1 cellular context compared by ENCODE assay signal in the genomic region with DNA sequence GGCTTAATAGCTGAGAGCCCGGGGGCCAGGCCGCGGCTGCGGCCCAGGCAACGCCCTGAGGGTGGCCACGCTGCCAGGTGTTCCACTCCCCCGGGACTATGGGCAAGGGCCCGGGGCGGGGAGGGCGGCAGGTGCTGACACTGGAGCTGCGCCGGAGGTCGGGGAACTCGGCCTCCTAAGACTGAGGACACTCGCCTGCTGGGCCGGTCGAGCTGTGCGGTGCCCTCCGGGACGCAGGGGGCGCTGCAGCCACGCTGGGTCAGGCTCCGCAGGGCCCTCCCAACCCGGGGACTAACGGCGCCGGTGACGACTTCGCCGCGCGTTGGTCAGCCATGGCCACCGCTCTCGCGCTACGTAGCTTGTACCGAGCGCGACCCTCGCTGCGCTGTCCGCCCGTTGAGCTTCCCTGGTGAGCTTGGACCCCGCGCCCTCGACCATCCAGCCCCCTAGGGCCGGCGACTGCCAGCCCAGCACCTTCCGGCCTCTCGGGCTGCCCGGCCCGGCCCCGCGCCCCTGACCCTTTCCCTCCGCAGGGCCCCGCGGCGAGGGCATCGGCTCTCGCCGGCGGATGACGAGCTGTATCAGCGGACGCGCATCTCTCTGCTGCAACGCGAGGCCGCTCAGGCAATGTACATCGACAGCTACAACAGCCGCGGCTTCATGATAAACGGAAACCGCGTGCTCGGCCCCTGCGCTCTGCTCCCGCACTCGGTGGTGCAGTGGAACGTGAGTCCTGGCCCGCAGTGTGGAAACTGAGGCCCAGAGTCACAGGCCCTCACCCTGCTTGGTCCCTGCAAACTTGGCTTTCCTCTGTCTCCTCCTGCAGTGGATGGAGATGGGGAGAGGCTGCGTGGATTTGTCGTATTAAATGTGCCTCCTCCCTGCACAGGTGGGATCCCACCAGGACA.
TF ChIP-seq lines count a peak whose summit lies in the region.

A gene with protein sequence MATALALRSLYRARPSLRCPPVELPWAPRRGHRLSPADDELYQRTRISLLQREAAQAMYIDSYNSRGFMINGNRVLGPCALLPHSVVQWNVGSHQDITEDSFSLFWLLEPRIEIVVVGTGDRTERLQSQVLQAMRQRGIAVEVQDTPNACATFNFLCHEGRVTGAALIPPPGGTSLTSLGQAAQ (plus strand): TSS at position 309 of the 908 bp plus-strand sequence. CDS start 24 bp downstream, at position 333.

TF ChIP-seq in K562, 482 proteins besides CTCF, POLR2A, EP300 and RAD21 (continued from another document and continues in another):
- TF ChIP-seq YBX1 (IDR thresholded peaks at IDR 0.05) (no peak), TSC22D4 (tag; IDR thresholded peaks at IDR 0.05) (no peak), NONO (IDR thresholded peaks at IDR 0.05; ENCODE audit: low read depth in 2 of 2, low read length in 1 of 2) (peak in 1 of 2 experiments; percentile 71; a peak in 3 of 4 replicates), NR4A1 (CRISPR knock-in tag; IDR thresholded peaks at IDR 0.05) (no peak), NR4A1 (tag; IDR thresholded peaks at IDR 0.05) (no peak), NCOA1 (IDR thresholded peaks at IDR 0.05; ENCODE audit: low read depth) (no peak; the same call in 1 of the 2 replicates), BRD9 (IDR thresholded peaks at IDR 0.05; ENCODE audit: low read depth, partially characterized antibody) (peak; percentile 23), GTF2F1 (IDR thresholded peaks at IDR 0.05; ENCODE audit: low read depth, low read length) (peak; percentile 43; the same call in 1 of the 2 replicates), KLF1 (tag; IDR thresholded peaks at IDR 0.05) (0 out of 2 replicates have a peak, but pooled peaks have one; percentile 5), PTBP1 (IDR thresholded peaks at IDR 0.05; ENCODE audit: low read depth, low read length) (no peak), ZNF436 (CRISPR knock-in tag; IDR thresholded peaks at IDR 0.05) (no peak), CEBPB (tag; IDR thresholded peaks at IDR 0.05) (no peak), HSF4 (CRISPR knock-in tag; IDR thresholded peaks at IDR 0.05; ENCODE audit: borderline replicate concordance) (no peak), HDAC1 (IDR thresholded peaks at IDR 0.05) (0 out of 4 replicates have a peak, but pooled peaks of 1 of the 2 experiments have one; percentile 48), CTBP1 (IDR thresholded peaks at IDR 0.05; ENCODE audit: borderline replicate concordance) (peak; percentile 36; the same call in 1 of the 2 replicates), CREB1 (IDR thresholded peaks at IDR 0.05) (peak; percentile 61), CREB1 (CRISPR knock-in tag; IDR thresholded peaks at IDR 0.05) (peak; percentile 47; the same call in 1 of the 2 replicates), NR2F6 (CRISPR knock-in tag; IDR thresholded peaks at IDR 0.05) (no peak), ZBED1 (IDR thresholded peaks at IDR 0.05) (no peak), ZBTB7A (IDR thresholded peaks at IDR 0.05; ENCODE audit: borderline replicate concordance, control insufficient read depth, low read depth, low read length) (peak; percentile 51; the same call in 1 of the 2 replicates), XRCC3 (IDR thresholded peaks at IDR 0.05) (no peak), PRMT5 (CRISPR knock-in tag; IDR thresholded peaks at IDR 0.05) (no peak), HMGN3 (IDR thresholded peaks at IDR 0.05; ENCODE audit: borderline replicate concordance, extremely low read depth, insufficient read length, low read depth, low read length) (peak; percentile 56), CAMTA2 (CRISPR knock-in tag; conservative IDR thresholded peaks at IDR 0.05) (no peak), NELFE (IDR thresholded peaks at IDR 0.05; ENCODE audit: insufficient read depth, insufficient read length) (no peak), ZNF589 (CRISPR knock-in tag; IDR thresholded peaks at IDR 0.05; ENCODE audit: low read depth) (no peak), LCOR (CRISPR knock-in tag; IDR thresholded peaks at IDR 0.05) (no peak), POLR2AphosphoS2 (IDR thresholded peaks at IDR 0.05; ENCODE audit: low read length) (peak; percentile 6; the same call in 1 of the 2 replicates), ZNF445 (CRISPR knock-in tag; IDR thresholded peaks at IDR 0.05; ENCODE audit: low read depth) (no peak), COPS2 (conservative IDR thresholded peaks at IDR 0.05) (no peak), ZNF695 (CRISPR knock-in tag; IDR thresholded peaks at IDR 0.05) (no peak), ETV5 (CRISPR knock-in tag; IDR thresholded peaks at IDR 0.05; ENCODE audit: low read depth) (no peak), ZFP36 (IDR thresholded peaks at IDR 0.05; ENCODE audit: low read depth, low read length, partially characterized antibody) (no peak), SIN3A (IDR thresholded peaks at IDR 0.05; ENCODE audit: borderline replicate concordance in 2 of 2, control insufficient read depth in 1 of 2, low read depth in 2 of 2, low read length in 2 of 2) (peak; percentile 15 to 33; a peak in 1 of 4 replicates), ATF7 (IDR thresholded peaks at IDR 0.05) (peak; percentile 84), ZNF232 (CRISPR knock-in tag; IDR thresholded peaks at IDR 0.05) (0 out of 2 replicates have a peak, but pooled peaks have one; percentile 14), SETDB1 (IDR thresholded peaks at IDR 0.05; ENCODE audit: low read length) (no peak), MYBL2 (IDR thresholded peaks at IDR 0.05; ENCODE audit: low read depth) (no peak), MYBL2 (CRISPR knock-in tag; IDR thresholded peaks at IDR 0.05; ENCODE audit: borderline replicate concordance) (no peak)
- TF ChIP-seq, protein P1, sequence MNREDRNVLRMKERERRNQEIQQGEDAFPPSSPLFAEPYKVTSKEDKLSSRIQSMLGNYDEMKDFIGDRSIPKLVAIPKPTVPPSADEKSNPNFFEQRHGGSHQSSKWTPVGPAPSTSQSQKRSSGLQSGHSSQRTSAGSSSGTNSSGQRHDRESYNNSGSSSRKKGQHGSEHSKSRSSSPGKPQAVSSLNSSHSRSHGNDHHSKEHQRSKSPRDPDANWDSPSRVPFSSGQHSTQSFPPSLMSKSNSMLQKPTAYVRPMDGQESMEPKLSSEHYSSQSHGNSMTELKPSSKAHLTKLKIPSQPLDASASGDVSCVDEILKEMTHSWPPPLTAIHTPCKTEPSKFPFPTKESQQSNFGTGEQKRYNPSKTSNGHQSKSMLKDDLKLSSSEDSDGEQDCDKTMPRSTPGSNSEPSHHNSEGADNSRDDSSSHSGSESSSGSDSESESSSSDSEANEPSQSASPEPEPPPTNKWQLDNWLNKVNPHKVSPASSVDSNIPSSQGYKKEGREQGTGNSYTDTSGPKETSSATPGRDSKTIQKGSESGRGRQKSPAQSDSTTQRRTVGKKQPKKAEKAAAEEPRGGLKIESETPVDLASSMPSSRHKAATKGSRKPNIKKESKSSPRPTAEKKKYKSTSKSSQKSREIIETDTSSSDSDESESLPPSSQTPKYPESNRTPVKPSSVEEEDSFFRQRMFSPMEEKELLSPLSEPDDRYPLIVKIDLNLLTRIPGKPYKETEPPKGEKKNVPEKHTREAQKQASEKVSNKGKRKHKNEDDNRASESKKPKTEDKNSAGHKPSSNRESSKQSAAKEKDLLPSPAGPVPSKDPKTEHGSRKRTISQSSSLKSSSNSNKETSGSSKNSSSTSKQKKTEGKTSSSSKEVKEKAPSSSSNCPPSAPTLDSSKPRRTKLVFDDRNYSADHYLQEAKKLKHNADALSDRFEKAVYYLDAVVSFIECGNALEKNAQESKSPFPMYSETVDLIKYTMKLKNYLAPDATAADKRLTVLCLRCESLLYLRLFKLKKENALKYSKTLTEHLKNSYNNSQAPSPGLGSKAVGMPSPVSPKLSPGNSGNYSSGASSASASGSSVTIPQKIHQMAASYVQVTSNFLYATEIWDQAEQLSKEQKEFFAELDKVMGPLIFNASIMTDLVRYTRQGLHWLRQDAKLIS (CRISPR knock-in tag; IDR thresholded peaks at IDR 0.05) = no peak
- TF ChIP-seq, protein P2, sequence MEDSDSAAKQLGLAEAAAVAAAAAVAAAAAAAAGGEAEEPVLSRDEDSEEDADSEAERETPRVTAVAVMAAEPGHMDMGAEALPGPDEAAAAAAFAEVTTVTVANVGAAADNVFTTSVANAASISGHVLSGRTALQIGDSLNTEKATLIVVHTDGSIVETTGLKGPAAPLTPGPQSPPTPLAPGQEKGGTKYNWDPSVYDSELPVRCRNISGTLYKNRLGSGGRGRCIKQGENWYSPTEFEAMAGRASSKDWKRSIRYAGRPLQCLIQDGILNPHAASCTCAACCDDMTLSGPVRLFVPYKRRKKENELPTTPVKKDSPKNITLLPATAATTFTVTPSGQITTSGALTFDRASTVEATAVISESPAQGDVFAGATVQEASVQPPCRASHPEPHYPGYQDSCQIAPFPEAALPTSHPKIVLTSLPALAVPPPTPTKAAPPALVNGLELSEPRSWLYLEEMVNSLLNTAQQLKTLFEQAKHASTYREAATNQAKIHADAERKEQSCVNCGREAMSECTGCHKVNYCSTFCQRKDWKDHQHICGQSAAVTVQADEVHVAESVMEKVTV (CRISPR knock-in tag; IDR thresholded peaks at IDR 0.05) = no peak
- TF ChIP-seq, protein P3, sequence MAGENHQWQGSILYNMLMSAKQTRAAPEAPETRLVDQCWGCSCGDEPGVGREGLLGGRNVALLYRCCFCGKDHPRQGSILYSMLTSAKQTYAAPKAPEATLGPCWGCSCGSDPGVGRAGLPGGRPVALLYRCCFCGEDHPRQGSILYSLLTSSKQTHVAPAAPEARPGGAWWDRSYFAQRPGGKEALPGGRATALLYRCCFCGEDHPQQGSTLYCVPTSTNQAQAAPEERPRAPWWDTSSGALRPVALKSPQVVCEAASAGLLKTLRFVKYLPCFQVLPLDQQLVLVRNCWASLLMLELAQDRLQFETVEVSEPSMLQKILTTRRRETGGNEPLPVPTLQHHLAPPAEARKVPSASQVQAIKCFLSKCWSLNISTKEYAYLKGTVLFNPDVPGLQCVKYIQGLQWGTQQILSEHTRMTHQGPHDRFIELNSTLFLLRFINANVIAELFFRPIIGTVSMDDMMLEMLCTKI (IDR thresholded peaks at IDR 0.05; ENCODE audit: partially characterized antibody) = no peak
- TF ChIP-seq, protein P4, sequence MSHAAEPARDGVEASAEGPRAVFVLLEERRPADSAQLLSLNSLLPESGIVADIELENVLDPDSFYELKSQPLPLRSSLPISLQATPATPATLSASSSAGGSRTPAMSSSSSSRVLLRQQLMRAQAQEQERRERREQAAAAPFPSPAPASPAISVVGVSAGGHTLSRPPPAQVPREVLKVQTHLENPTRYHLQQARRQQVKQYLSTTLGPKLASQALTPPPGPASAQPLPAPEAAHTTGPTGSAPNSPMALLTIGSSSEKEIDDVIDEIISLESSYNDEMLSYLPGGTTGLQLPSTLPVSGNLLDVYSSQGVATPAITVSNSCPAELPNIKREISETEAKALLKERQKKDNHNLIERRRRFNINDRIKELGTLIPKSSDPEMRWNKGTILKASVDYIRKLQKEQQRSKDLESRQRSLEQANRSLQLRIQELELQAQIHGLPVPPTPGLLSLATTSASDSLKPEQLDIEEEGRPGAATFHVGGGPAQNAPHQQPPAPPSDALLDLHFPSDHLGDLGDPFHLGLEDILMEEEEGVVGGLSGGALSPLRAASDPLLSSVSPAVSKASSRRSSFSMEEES (CRISPR knock-in tag; IDR thresholded peaks at IDR 0.05) = no peak
- TF ChIP-seq, protein P5, sequence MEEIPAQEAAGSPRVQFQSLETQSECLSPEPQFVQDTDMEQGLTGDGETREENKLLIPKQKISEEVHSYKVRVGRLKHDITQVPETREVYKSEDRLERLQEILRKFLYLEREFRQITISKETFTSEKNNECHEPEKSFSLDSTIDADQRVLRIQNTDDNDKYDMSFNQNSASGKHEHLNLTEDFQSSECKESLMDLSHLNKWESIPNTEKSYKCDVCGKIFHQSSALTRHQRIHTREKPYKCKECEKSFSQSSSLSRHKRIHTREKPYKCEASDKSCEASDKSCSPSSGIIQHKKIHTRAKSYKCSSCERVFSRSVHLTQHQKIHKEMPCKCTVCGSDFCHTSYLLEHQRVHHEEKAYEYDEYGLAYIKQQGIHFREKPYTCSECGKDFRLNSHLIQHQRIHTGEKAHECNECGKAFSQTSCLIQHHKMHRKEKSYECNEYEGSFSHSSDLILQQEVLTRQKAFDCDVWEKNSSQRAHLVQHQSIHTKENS (CRISPR knock-in tag; IDR thresholded peaks at IDR 0.05) = no peak
- TF ChIP-seq, protein P6, sequence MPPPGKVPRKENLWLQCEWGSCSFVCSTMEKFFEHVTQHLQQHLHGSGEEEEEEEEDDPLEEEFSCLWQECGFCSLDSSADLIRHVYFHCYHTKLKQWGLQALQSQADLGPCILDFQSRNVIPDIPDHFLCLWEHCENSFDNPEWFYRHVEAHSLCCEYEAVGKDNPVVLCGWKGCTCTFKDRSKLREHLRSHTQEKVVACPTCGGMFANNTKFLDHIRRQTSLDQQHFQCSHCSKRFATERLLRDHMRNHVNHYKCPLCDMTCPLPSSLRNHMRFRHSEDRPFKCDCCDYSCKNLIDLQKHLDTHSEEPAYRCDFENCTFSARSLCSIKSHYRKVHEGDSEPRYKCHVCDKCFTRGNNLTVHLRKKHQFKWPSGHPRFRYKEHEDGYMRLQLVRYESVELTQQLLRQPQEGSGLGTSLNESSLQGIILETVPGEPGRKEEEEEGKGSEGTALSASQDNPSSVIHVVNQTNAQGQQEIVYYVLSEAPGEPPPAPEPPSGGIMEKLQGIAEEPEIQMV (tag; conservative IDR thresholded peaks at IDR 0.05; ENCODE audit: low read depth) = no peak
- TF ChIP-seq, protein P7, sequence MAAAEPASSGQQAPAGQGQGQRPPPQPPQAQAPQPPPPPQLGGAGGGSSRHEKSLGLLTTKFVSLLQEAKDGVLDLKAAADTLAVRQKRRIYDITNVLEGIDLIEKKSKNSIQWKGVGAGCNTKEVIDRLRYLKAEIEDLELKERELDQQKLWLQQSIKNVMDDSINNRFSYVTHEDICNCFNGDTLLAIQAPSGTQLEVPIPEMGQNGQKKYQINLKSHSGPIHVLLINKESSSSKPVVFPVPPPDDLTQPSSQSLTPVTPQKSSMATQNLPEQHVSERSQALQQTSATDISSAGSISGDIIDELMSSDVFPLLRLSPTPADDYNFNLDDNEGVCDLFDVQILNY (CRISPR knock-in tag; IDR thresholded peaks at IDR 0.05) = no peak
- TF ChIP-seq, protein P8, sequence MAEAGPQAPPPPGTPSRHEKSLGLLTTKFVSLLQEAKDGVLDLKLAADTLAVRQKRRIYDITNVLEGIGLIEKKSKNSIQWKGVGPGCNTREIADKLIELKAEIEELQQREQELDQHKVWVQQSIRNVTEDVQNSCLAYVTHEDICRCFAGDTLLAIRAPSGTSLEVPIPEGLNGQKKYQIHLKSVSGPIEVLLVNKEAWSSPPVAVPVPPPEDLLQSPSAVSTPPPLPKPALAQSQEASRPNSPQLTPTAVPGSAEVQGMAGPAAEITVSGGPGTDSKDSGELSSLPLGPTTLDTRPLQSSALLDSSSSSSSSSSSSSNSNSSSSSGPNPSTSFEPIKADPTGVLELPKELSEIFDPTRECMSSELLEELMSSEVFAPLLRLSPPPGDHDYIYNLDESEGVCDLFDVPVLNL (CRISPR knock-in tag; IDR thresholded peaks at IDR 0.05; ENCODE audit: low read depth) = no peak
- TF ChIP-seq, protein P9, sequence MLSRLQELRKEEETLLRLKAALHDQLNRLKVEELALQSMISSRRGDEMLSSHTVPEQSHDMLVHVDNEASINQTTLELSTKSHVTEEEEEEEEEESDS (CRISPR knock-in tag; IDR thresholded peaks at IDR 0.05) = no peak
- TF ChIP-seq, protein P10, sequence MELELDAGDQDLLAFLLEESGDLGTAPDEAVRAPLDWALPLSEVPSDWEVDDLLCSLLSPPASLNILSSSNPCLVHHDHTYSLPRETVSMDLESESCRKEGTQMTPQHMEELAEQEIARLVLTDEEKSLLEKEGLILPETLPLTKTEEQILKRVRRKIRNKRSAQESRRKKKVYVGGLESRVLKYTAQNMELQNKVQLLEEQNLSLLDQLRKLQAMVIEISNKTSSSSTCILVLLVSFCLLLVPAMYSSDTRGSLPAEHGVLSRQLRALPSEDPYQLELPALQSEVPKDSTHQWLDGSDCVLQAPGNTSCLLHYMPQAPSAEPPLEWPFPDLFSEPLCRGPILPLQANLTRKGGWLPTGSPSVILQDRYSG (tag; conservative IDR thresholded peaks at IDR 0.05; ENCODE audit: low read depth) = no peak
